1 cellular context compared by ENCODE assay signal in the genomic region with DNA sequence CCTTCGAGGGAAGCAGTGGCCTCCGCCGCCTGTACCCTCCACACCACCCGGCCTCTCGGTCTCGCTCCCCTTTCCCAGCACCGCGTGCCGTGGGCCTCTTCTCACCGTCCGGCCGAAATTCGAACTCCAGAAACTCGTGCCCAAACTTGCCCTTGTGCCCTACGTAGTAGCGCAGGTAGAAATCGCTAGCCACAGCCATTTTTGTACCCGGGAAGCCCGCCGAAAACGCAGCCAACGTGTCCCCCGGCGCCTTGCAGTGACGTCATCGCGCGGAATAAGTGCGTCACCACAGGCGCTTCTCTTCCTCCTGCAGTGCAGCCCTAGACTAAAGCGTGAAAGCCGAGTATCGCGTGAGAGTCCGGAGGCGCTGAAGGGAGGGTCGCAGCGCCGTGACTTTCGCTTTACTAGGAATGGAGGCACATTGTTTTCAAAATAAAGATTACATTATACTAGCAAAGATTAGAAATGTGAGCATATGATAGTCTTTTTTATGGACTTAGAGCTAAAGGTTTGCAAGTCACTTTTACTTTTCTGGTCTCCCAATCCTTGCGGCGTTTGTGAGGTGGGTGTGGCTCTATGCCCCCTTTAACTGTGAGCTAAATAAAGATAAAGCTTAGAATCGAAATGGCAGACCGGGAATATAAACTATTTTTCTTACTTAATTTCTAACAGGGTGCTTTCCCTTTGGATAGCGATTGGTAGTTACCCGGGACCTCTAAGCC.
TF ChIP-seq lines count a peak whose summit lies in the region.

MAGOHB (minus strand) TSS at position 276 of the 722 bp plus-strand sequence; CDS start at position 199, 77 bp downstream.

TF ChIP-seq in HepG2, 621 proteins besides CTCF, POLR2A, EP300 and RAD21 (continued from another document and continues in another):
- TF ChIP-seq HMGXB4 (CRISPR knock-in tag; IDR thresholded peaks at IDR 0.05; ENCODE audit: borderline replicate concordance in 1 of 2, low read depth in 1 of 2) (peak; percentile 92 to 95), REL (CRISPR knock-in tag; conservative IDR thresholded peaks at IDR 0.05) (0 out of 2 replicates have a peak, but pooled peaks have one; percentile 70), SP1 (IDR thresholded peaks at IDR 0.05) (no peak), SP1 (CRISPR knock-in tag; IDR thresholded peaks at IDR 0.05) (peak; percentile 72), ZNF563 (CRISPR knock-in tag; IDR thresholded peaks at IDR 0.05) (peak; percentile 74; the same call in 1 of the 2 replicates), ZHX1 (CRISPR knock-in tag; IDR thresholded peaks at IDR 0.05; ENCODE audit: low read depth) (peak; percentile 96), ZNF724P (CRISPR knock-in tag; IDR thresholded peaks at IDR 0.05; ENCODE audit: borderline replicate concordance) (peak; percentile 55; the same call in 1 of the 2 replicates), E2F2 (CRISPR knock-in tag; IDR thresholded peaks at IDR 0.05; ENCODE audit: borderline replicate concordance) (peak; percentile 88; the same call in 1 of the 2 replicates), ZMAT3 (CRISPR knock-in tag; conservative IDR thresholded peaks at IDR 0.05) (peak; percentile 92), RXRA (CRISPR knock-in tag; IDR thresholded peaks at IDR 0.05) (peak; percentile 64), FOXO1 (CRISPR knock-in tag; IDR thresholded peaks at IDR 0.05) (peak; percentile 81), DR1 (CRISPR knock-in tag; IDR thresholded peaks at IDR 0.05) (peak; percentile 79), MZF1 (CRISPR knock-in tag; IDR thresholded peaks at IDR 0.05; ENCODE audit: borderline replicate concordance) (no peak), CC2D1A (CRISPR knock-in tag; IDR thresholded peaks at IDR 0.05) (no peak), ZNF101 (CRISPR knock-in tag; IDR thresholded peaks at IDR 0.05; ENCODE audit: borderline replicate concordance, low read depth) (no peak), NCOA2 (CRISPR knock-in tag; IDR thresholded peaks at IDR 0.05) (peak; percentile 51; the same call in 1 of the 2 replicates), GRHL1 (CRISPR knock-in tag; conservative IDR thresholded peaks at IDR 0.05) (no peak)
- TF ChIP-seq, protein P1, sequence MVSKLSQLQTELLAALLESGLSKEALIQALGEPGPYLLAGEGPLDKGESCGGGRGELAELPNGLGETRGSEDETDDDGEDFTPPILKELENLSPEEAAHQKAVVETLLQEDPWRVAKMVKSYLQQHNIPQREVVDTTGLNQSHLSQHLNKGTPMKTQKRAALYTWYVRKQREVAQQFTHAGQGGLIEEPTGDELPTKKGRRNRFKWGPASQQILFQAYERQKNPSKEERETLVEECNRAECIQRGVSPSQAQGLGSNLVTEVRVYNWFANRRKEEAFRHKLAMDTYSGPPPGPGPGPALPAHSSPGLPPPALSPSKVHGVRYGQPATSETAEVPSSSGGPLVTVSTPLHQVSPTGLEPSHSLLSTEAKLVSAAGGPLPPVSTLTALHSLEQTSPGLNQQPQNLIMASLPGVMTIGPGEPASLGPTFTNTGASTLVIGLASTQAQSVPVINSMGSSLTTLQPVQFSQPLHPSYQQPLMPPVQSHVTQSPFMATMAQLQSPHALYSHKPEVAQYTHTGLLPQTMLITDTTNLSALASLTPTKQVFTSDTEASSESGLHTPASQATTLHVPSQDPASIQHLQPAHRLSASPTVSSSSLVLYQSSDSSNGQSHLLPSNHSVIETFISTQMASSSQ (IDR thresholded peaks at IDR 0.05; ENCODE audit: low read depth): no peak
- TF ChIP-seq, protein P1 (CRISPR knock-in tag; IDR thresholded peaks at IDR 0.05; ENCODE audit: borderline replicate concordance): peak; percentile 74
- TF ChIP-seq, protein P2, sequence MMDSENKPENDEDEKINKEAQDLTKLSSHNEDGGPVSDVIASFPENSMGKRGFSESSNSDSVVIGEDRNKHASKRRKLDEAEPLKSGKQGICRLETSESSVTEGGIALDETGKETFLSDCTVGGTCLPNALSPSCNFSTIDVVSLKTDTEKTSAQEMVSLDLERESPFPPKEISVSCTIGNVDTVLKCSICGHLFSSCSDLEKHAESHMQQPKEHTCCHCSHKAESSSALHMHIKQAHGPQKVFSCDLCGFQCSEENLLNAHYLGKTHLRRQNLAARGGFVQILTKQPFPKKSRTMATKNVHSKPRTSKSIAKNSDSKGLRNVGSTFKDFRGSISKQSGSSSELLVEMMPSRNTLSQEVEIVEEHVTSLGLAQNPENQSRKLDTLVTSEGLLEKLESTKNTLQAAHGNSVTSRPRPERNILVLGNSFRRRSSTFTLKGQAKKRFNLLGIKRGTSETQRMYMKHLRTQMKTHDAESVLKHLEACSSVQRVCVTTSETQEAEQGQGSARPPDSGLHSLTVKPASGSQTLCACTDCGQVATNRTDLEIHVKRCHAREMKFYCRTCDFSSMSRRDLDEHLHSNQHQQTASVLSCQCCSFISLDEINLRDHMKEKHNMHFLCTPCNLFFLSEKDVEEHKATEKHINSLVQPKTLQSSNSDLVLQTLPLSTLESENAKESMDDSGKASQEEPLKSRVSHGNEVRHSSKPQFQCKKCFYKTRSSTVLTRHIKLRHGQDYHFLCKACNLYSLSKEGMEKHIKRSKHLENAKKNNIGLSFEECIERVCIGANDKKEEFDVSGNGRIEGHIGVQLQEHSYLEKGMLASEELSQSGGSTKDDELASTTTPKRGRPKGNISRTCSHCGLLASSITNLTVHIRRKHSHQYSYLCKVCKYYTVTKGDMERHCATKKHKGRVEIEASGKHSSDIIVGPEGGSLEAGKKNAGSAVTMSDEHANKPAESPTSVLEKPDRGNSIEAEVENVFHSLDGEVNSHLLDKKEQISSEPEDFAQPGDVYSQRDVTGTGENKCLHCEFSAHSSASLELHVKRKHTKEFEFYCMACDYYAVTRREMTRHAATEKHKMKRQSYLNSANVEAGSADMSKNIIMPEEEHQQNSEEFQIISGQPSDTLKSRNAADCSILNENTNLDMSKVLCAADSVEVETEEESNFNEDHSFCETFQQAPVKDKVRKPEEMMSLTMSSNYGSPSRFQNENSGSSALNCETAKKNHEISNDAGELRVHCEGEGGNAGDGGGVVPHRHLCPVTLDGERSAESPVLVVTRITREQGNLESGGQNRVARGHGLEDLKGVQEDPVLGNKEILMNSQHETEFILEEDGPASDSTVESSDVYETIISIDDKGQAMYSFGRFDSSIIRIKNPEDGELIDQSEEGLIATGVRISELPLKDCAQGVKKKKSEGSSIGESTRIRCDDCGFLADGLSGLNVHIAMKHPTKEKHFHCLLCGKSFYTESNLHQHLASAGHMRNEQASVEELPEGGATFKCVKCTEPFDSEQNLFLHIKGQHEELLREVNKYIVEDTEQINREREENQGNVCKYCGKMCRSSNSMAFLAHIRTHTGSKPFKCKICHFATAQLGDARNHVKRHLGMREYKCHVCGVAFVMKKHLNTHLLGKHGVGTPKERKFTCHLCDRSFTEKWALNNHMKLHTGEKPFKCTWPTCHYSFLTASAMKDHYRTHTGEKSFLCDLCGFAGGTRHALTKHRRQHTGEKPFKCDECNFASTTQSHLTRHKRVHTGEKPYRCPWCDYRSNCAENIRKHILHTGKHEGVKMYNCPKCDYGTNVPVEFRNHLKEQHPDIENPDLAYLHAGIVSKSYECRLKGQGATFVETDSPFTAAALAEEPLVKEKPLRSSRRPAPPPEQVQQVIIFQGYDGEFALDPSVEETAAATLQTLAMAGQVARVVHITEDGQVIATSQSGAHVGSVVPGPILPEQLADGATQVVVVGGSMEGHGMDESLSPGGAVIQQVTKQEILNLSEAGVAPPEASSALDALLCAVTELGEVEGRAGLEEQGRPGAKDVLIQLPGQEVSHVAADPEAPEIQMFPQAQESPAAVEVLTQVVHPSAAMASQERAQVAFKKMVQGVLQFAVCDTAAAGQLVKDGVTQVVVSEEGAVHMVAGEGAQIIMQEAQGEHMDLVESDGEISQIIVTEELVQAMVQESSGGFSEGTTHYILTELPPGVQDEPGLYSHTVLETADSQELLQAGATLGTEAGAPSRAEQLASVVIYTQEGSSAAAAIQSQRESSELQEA (CRISPR knock-in tag; IDR thresholded peaks at IDR 0.05; ENCODE audit: not compliant biosample characterization): peak; percentile 46
- TF ChIP-seq, protein P3, sequence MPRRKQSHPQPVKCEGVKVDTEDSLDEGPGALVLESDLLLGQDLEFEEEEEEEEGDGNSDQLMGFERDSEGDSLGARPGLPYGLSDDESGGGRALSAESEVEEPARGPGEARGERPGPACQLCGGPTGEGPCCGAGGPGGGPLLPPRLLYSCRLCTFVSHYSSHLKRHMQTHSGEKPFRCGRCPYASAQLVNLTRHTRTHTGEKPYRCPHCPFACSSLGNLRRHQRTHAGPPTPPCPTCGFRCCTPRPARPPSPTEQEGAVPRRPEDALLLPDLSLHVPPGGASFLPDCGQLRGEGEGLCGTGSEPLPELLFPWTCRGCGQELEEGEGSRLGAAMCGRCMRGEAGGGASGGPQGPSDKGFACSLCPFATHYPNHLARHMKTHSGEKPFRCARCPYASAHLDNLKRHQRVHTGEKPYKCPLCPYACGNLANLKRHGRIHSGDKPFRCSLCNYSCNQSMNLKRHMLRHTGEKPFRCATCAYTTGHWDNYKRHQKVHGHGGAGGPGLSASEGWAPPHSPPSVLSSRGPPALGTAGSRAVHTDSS (CRISPR knock-in tag; conservative IDR thresholded peaks at IDR 0.05): 0 out of 2 replicates have a peak, but pooled peaks have one; percentile 71
- TF ChIP-seq, protein P4, sequence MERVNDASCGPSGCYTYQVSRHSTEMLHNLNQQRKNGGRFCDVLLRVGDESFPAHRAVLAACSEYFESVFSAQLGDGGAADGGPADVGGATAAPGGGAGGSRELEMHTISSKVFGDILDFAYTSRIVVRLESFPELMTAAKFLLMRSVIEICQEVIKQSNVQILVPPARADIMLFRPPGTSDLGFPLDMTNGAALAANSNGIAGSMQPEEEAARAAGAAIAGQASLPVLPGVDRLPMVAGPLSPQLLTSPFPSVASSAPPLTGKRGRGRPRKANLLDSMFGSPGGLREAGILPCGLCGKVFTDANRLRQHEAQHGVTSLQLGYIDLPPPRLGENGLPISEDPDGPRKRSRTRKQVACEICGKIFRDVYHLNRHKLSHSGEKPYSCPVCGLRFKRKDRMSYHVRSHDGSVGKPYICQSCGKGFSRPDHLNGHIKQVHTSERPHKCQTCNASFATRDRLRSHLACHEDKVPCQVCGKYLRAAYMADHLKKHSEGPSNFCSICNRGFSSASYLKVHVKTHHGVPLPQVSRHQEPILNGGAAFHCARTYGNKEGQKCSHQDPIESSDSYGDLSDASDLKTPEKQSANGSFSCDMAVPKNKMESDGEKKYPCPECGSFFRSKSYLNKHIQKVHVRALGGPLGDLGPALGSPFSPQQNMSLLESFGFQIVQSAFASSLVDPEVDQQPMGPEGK (CRISPR knock-in tag; IDR thresholded peaks at IDR 0.05): peak; percentile 49; the same call in 1 of the 2 replicates
